Comparison of ENCODE assay signal across 10 cellular contexts in genomic region chr9:13278023-13278367, GRCh38. TPM values are rescaled to one million over a fixed set of nuclear protein-coding genes. Genes with fewer than 3 reads are reported as not detected.
DNase-seq lines count a peak whose midpoint lies in the region; ATAC-seq and TF ChIP-seq lines count a peak whose summit lies in the region.
"Had no signal": no experiment of that assay in that cellular context is flagged by ENCODE, and none has a peak within 500 bp of the region (broad histone marks: within the 10 kb centered on the region; RNA-seq: fewer than 3 reads in every experiment).

No MANE protein-coding gene starts in this region.

- no peak for TF ChIP-seq POLR2A in ovary (IDR thresholded peaks at IDR 0.05)

- intact Hi-C loops in ovary (cut with DNase I), result no loop called here

- CTCF ChIA-PET in RWPE1 (lab: Yijun Ruan, JAX), result no interaction called here

- TF ChIP-seq CTCF in AG09309 (IDR thresholded peaks at IDR 0.05; ENCODE audit: control insufficient read depth, insufficient read depth, low read depth, low read length, missing control alignments), result no peak
- TF ChIP-seq CTCF in RWPE1 (conservative IDR thresholded peaks at IDR 0.05; ENCODE audit: low read depth), result no peak
- no peak for TF ChIP-seq CTCF in fibroblast of mammary gland (conservative IDR thresholded peaks at IDR 0.05; ENCODE audit: control insufficient read depth, insufficient read depth, low read depth, low read length)
- TF ChIP-seq CTCF in ovary (IDR thresholded peaks at IDR 0.05), result no peak

- ATAC-seq in left lobe of liver (no peak), HG03469 (IDR thresholded peaks at IDR 0.05; ENCODE audit: unreplicated experiment) (no peak)

- H3K4me1 ChIP-seq in ovary (ENCODE audit: insufficient read depth), result peaks cover 2% of the 10 kb centered on the region

- H3K36me3 ChIP-seq in ovary, result no peaks in the 10 kb centered on the region

- 6 to 14% (median 10%) methylated on average over 10 of the region's 10 CpGs for WGBS in ovary, 3 donors

- no peaks in the 10 kb centered on the region for H3K9me3 ChIP-seq in ovary

- H3K27me3 ChIP-seq in ovary, result no peaks in the 10 kb centered on the region

- H3K27ac ChIP-seq in RWPE1, result peak overlapping the region; percentile 16; the same call in 1 of the 2 replicates
- peak overlapping the region; percentile 86 to 96 for H3K27ac ChIP-seq in ovary
- H3K27ac ChIP-seq: epithelial cell of prostate had no signal

- DNase-seq in AG09309 (ENCODE audit: low read depth) (no peak), RWPE1 (ENCODE audit: low spot score) (no peak), fibroblast of mammary gland (ENCODE audit: low read depth) (peak; percentile 35), ovary (no peak), left lobe of liver (ENCODE audit: low spot score) (no peak), HT-29 (ENCODE audit: low spot score) (no peak), nucleus accumbens (lab: John Stamatoyannopoulos, UW) (no peak)
- DNase-seq: activated B cell treated with CpG ODN at 0.5 μM for 24 hours had no signal

- no peak for TF ChIP-seq EP300 in ovary (IDR thresholded peaks at IDR 0.05)

- POLR2A ChIA-PET in RWPE1 (lab: Yijun Ruan, JAX; ENCODE audit: low non-redundant PET), result no interaction called here

- H3K4me3 ChIP-seq in AG09309 (ENCODE audit: control insufficient read depth, low read depth, low read length), result peak overlapping the region; percentile 92
- H3K4me3 ChIP-seq in fibroblast of mammary gland (ENCODE audit: control insufficient read depth, low read depth, low read length), result peak overlapping the region; percentile 75
- H3K4me3 ChIP-seq in ovary, result peak overlapping the region; percentile 67

RNA-seq across cellular contexts. Expression of gene MPDZ, which starts 1.5 kb away (rescaled TPM):
- total RNA-seq in ovary (10 to 100 TPM; 37.3 to 69.2 (median 49.6) TPM), left lobe of liver (62.6 TPM)
- 10 to 100 TPM; 24.6 to 45.1 TPM for polyA plus RNA-seq in ovary
- not detected in 2 replicates for total RNA-seq in HT-29 (2014; rRNA removed; shearing (Covaris generic))
- total RNA-seq: activated B cell treated with CpG ODN at 0.5 μM for 24 hours had no signal

Comparison
In these comparisons a context has a peak if more than half of its experiments do, and no peak if none do; other contexts are left out.
1. RNA of gene MPDZ, which starts 1.5 kb away (total RNA-seq): 62.6 TPM in left lobe of liver (single experiment) and 37.3 to 69.2 TPM in ovary; not detected in HT-29; every median in the first group is over 10 times any median in the second.
2. Peak in every context shown above with its lines, with median percentiles within 50 percentile points of each other: H3K4me3 ChIP-seq.